Comparison of ENCODE assay signal across 19 cellular contexts in the genomic region with DNA sequence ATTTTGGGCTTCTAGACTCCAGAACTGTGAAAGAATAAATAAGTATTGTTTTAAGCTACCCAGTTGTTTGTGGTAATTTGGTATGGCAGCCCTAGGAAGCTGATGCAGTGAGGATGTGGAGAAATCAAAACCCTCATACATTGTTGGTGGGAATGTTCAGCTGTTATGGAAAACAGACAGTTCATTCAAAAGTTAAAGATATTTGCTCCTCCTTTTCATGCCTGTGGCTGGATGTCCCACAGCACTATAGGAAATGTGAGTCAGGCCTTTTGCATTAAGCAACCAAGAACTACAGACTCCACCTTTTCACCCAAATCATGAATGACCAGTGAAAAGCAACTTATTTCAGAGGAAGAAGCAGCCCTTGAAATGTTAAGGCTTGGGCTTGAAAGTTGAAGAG. TPM values are rescaled to one million over a fixed set of nuclear protein-coding genes. Genes with fewer than 3 reads are reported as not detected.
DNase-seq lines count a peak whose midpoint lies in the region; ATAC-seq and TF ChIP-seq lines count a peak whose summit lies in the region.
"Had no signal": no experiment of that assay in that cellular context is flagged by ENCODE, and none has a peak within 500 bp of the region (broad histone marks: within the 10 kb centered on the region; RNA-seq: fewer than 3 reads in every experiment).

No MANE protein-coding gene starts in this region.

- no peak for TF ChIP-seq CTCF in foreskin fibroblast (IDR thresholded peaks at IDR 0.05; ENCODE audit: low read depth, low read length)
- TF ChIP-seq CTCF in heart left ventricle (IDR thresholded peaks at IDR 0.05): no peak

- H3K36me3 Mint-ChIP-seq in T-cell: peaks cover 38% of the 10 kb centered on the region

- H3K9me3 Mint-ChIP-seq in T-cell: peaks cover 0 to 8% (median 6%) of the 10 kb centered on the region in 3 donors
- H3K9me3 Mint-ChIP-seq: type B pancreatic cell had no signal

- H3K9me3 ChIP-seq in heart left ventricle: peaks cover 0 to 12% (median 0%) of the 10 kb centered on the region in 12 donors
- H3K9me3 ChIP-seq: gastrocnemius medialis had no signal

- H3K4me1 ChIP-seq in heart left ventricle: peaks cover 0 to 12% (median 0%) of the 10 kb centered on the region in 12 donors
- H3K4me1 ChIP-seq: gastrocnemius medialis had no signal

- no peak for ATAC-seq in T-cell (replicated peaks in 1 of 4)
- ATAC-seq in HG03457 (IDR thresholded peaks at IDR 0.05; ENCODE audit: unreplicated experiment): no peak
- ATAC-seq in heart left ventricle: no peak
- no peak for ATAC-seq in HG03342 (IDR thresholded peaks at IDR 0.05; ENCODE audit: unreplicated experiment)
- ATAC-seq: gastrocnemius medialis, Right ventricle myocardium inferior, WTC11 had no signal

- peak; percentile 79 for DNase-seq in AG08395 (ENCODE audit: low spot score)
- peak; percentile 90 for DNase-seq in HT1080 (ENCODE audit: low read depth)
- peak; percentile 94 for DNase-seq in amniotic epithelial cell (ENCODE audit: low read depth)
- DNase-seq in foreskin fibroblast: peak; percentile 82 to 89
- no peak for DNase-seq in T-cell
- no peak for DNase-seq in heart left ventricle
- DNase-seq: activated CD8-positive, alpha-beta memory T cell treated with anti-CD3 and anti-CD28 coated beads, Interleukin-2, amount 50 U/mL, for 4 hours; gastrocnemius medialis; NCI-H1436 treated with DMSO at 0.1 percent for 48 hours; NCI-H524 had no signal

- intact Hi-C loops in heart left ventricle (cut with DNase I): no loop called here

- H3K36me3 ChIP-seq in heart left ventricle: peaks cover 0 to 28% (median 18%) of the 10 kb centered on the region in 9 donors
- H3K36me3 ChIP-seq: gastrocnemius medialis had no signal

- H3K27ac Mint-ChIP-seq in T-cell: no peak overlapping the region
- H3K27ac Mint-ChIP-seq: activated naive CD8-positive, alpha-beta T cell; B cell; progenitor cell of endocrine pancreas; type B pancreatic cell; WTC11 had no signal

- H3K4me3 ChIP-seq in foreskin fibroblast (ENCODE audit: low read depth in 1 of 2, low read length in 2 of 2) (no peak overlapping the region), heart left ventricle (no peak overlapping the region)
- H3K4me3 ChIP-seq: coronary artery, gastrocnemius medialis had no signal

- no peaks in the 10 kb centered on the region for H3K27me3 ChIP-seq in heart left ventricle
- H3K27me3 ChIP-seq: gastrocnemius medialis had no signal

- no peak overlapping the region for H3K4me3 Mint-ChIP-seq in T-cell
- H3K4me3 Mint-ChIP-seq: activated naive CD8-positive, alpha-beta T cell; B cell; type B pancreatic cell; WTC11 had no signal

- no peak overlapping the region for H3K27ac ChIP-seq in heart left ventricle
- H3K27ac ChIP-seq: coronary artery, gastrocnemius medialis had no signal

- TF ChIP-seq POLR2A in heart left ventricle (IDR thresholded peaks at IDR 0.05): no peak

- CTCF ChIA-PET in T-cell (lab: Charles Lee): no interaction called here

- POLR2A ChIA-PET in T-cell (lab: Charles Lee): no interaction called here

- H3K27me3 Mint-ChIP-seq in T-cell: no peaks in the 10 kb centered on the region
- H3K27me3 Mint-ChIP-seq: activated naive CD8-positive, alpha-beta T cell; B cell; progenitor cell of endocrine pancreas; type B pancreatic cell had no signal

- peaks cover 0 to 2% (median 0%) of the 10 kb centered on the region in 3 donors for H3K4me1 Mint-ChIP-seq in T-cell
- H3K4me1 Mint-ChIP-seq: B cell had no signal

RNA-seq across cellular contexts. Expression of gene BBS12, which starts 6.7 kb away (rescaled TPM):
- total RNA-seq in HT1080 (2014; rRNA removed; shearing (Covaris generic)): 1.5 and 1.7 TPM in 2 replicates
- polyA plus RNA-seq in HT1080 (2015; cell fraction: cytosol; rRNA removed): 2.3 and 2.8 TPM in 2 replicates
- 2.1 and 2.7 TPM in 2 replicates for polyA plus RNA-seq in HT1080 (2015; cell fraction: nucleus; rRNA removed)
- total RNA-seq in T-cell: 1 to 10 TPM in 3 of 5 donors, under 1 TPM in 2; 0.43 to 4.6 (median 3.2) TPM
- 10 to 100 TPM in 2 of 9 donors, 1 to 10 TPM in 7; 3.4 to 11.9 (median 6.8) TPM for total RNA-seq in heart left ventricle
- polyA plus RNA-seq in heart left ventricle: 1 to 10 TPM; 1.1 to 8.7 TPM

Comparison
In these comparisons a context has a peak if more than half of its experiments do, and no peak if none do; other contexts are left out.
1. DNase-seq: peak in AG08395 (single experiment), HT1080 (single experiment), amniotic epithelial cell (single experiment) and foreskin fibroblast (2 of 2); none in T-cell (0 of 34) and heart left ventricle (0 of 5).